ENCODE assay signal across 15 cellular contexts in genomic region chr1:62064831-62065230, GRCh38.
"Had no signal": no experiment of that assay in that cellular context is flagged by ENCODE, and none has a peak within 500 bp of the region (broad histone marks: within the 10 kb centered on the region; RNA-seq: fewer than 3 reads in every experiment).

No MANE protein-coding gene starts in this region.

- H3K4me1 ChIP-seq: prostate gland had no signal

- H3K27ac Mint-ChIP-seq: activated B cell treated with CpG ODN at 0.5 μM for 24 hours; activated naive CD4-positive, alpha-beta T cell treated with anti-CD3 and anti-CD28 coated beads, Interleukin-2, amount 50 U/mL, for 72 hours; T-helper 1 cell treated with Interleukin-12 subunit alpha and Interleukin-12 subunit beta and Interleukin-4 antibody, amounts not matched to agents 30 μg/mL and 1 μg/mL, for 36 hours had no signal

- H3K4me3 ChIP-seq: esophagus squamous epithelium, prostate gland, suprapubic skin had no signal

- H3K36me3 ChIP-seq: neutrophil, prostate gland, suprapubic skin had no signal

- H3K27ac ChIP-seq: esophagus squamous epithelium, neutrophil, prostate gland, suprapubic skin had no signal

- DNase-seq: activated B cell treated with CpG ODN at 0.5 μM for 24 hours; activated effector memory CD4-positive, alpha-beta T cell treated with anti-CD3 and anti-CD28 coated beads, Interleukin-2, amount 50 U/mL, for 16 hours; activated T-cell treated with anti-CD3 and anti-CD28 coated beads, Interleukin-2, amount 50 U/mL, for 1 hour; amniotic stem cell; esophagus squamous epithelium; foreskin fibroblast; islet precursor cell; stimulated activated CD4-positive, alpha-beta T cell treated with anti-CD3 and anti-CD28 coated beads, Interleukin-4, amount 100 ng/mL, for 1 hour; stimulated activated CD8-positive, alpha-beta memory T cell treated with anti-CD3 and anti-CD28 coated beads, Interleukin-4, amount 100 ng/mL, for 48 hours; stimulated activated naive CD8-positive, alpha-beta T cell treated with anti-CD3 and anti-CD28 coated beads, Interleukin-15, Interleukin-2, amounts not matched to agents 100 U/mL and 50 U/mL, for 24 hours had no signal

- H3K9me3 ChIP-seq: neutrophil, prostate gland, suprapubic skin had no signal

- H3K27me3 ChIP-seq: esophagus squamous epithelium, neutrophil, suprapubic skin had no signal

- H3K4me3 Mint-ChIP-seq: activated B cell treated with CpG ODN at 0.5 μM for 24 hours; T-helper 1 cell treated with Interleukin-12 subunit alpha and Interleukin-12 subunit beta and Interleukin-4 antibody, amounts not matched to agents 30 μg/mL and 1 μg/mL, for 36 hours had no signal

- H3K4me1 Mint-ChIP-seq: activated B cell treated with CpG ODN at 0.5 μM for 24 hours had no signal

- H3K27me3 Mint-ChIP-seq: activated B cell treated with CpG ODN at 0.5 μM for 24 hours had no signal

- H3K9me3 Mint-ChIP-seq: activated naive CD4-positive, alpha-beta T cell treated with anti-CD3 and anti-CD28 coated beads, Interleukin-2, amount 50 U/mL, for 72 hours; T-helper 1 cell treated with Interleukin-12 subunit alpha and Interleukin-12 subunit beta and Interleukin-4 antibody, amounts not matched to agents 30 μg/mL and 1 μg/mL, for 36 hours had no signal
